ENCODE assay signal across 9 cellular contexts in genomic region chr19:41691268-41691970, GRCh38. TPM values are rescaled to one million over a fixed set of nuclear protein-coding genes. Genes with fewer than 3 reads are reported as not detected.
A peak's percentile ranks its signal among the peaks of the same experiment; 100 is the strongest.
DNase-seq lines count a peak whose midpoint lies in the region; ATAC-seq, FAIRE-seq and TF ChIP-seq lines count a peak whose summit lies in the region.
"Had no signal": no experiment of that assay in that cellular context is flagged by ENCODE, and none has a peak within 500 bp of the region (broad histone marks: within the 10 kb centered on the region; RNA-seq: fewer than 3 reads in every experiment).

No MANE protein-coding gene starts in this region.

- H3K4me3 ChIP-seq in HFF-Myc (replicated peaks; ENCODE audit: low read depth, low read length): no peak overlapping the region
- H3K4me3 ChIP-seq in kidney (ENCODE audit: low read length in 2 of 2): no peak overlapping the region
- H3K4me3 ChIP-seq in uterus: no peak overlapping the region

- peak; percentile 79 for TF ChIP-seq CTCF in HFF-Myc (IDR thresholded peaks at IDR 0.05; ENCODE audit: low read depth, low read length, missing control alignments)
- TF ChIP-seq CTCF in kidney (IDR thresholded peaks at IDR 0.05; ENCODE audit: borderline replicate concordance, extremely low read depth, insufficient read depth): peak; percentile 26
- no peak for TF ChIP-seq CTCF in uterus (IDR thresholded peaks at IDR 0.05)

- peak; percentile 24 to 35 for ATAC-seq in activated CD4-positive, CD25-positive, alpha-beta regulatory T cell treated with anti-CD3 and anti-CD28 coated beads, Interleukin-2, amount 50 U/mL, for 24 hours
- no peak for ATAC-seq in GM19455 (IDR thresholded peaks at IDR 0.05; ENCODE audit: unreplicated experiment)

- H3K27me3 ChIP-seq in uterus: no peaks in the 10 kb centered on the region

- no peaks in the 10 kb centered on the region for H3K36me3 ChIP-seq in kidney (ENCODE audit: control insufficient read depth in 1 of 2, insufficient read depth in 2 of 2, low read length in 2 of 2)
- no peaks in the 10 kb centered on the region for H3K36me3 ChIP-seq in uterus

- intact Hi-C loops in kidney (cut with DNase I) (no loop called here), uterus (cut with DNase I; ENCODE audit: low total_unique reads) (no loop called here)

- H3K9me3 ChIP-seq in kidney (ENCODE audit: control insufficient read depth in 1 of 2, low read length in 2 of 2) (no peaks in the 10 kb centered on the region), uterus (no peaks in the 10 kb centered on the region)

- FAIRE-seq in kidney (lab: Jason Lieb, UNC): no peak

- H3K27ac ChIP-seq in kidney (ENCODE audit: low read depth in 2 of 2, low read length in 2 of 2) (no peak overlapping the region), uterus (no peak overlapping the region)

- DNase-seq in DMS53 (lab: John Stamatoyannopoulos, UW) (peak; percentile 63), HFF-Myc (ENCODE audit: extremely low read depth, low read depth) (no peak), kidney (no peak), HPDE6-E6E7 (ENCODE audit: extremely low spot score) (no peak), uterus (no peak)

- TF ChIP-seq POLR2A in uterus (IDR thresholded peaks at IDR 0.05): no peak

- H3K4me1 ChIP-seq in kidney (ENCODE audit: control insufficient read depth in 1 of 2, insufficient read depth in 1 of 2, low read depth in 1 of 2, low read length in 2 of 2) (no peaks in the 10 kb centered on the region), uterus (no peaks in the 10 kb centered on the region)

- no peak overlapping the region for H3K9ac ChIP-seq in kidney (ENCODE audit: low read length in 2 of 2)

RNA-seq across cellular contexts. Expression of gene CEACAM7, which starts 3.3 kb away (rescaled TPM):
- 0.16 TPM for total RNA-seq in kidney
- polyA plus RNA-seq in kidney (ENCODE audit: insufficient read depth, low read depth, low replicate concordance): not detected
- 1 to 10 TPM in 1 of 4 donors, under 1 TPM in 2, not detected in 1; 0.49 to 1.8 (median 0.51) TPM for total RNA-seq in uterus
- total RNA-seq: T-helper 2 cell treated with Interferon-gamma antibody and Interleukin-4, amounts not matched to agents 100 ng/mL and 5 ng/mL, for 36 hours; urinary bladder had no signal
- polyA plus RNA-seq: urinary bladder had no signal

RNA-seq across cellular contexts. Expression of gene CEACAM5, which starts 17.0 kb away (rescaled TPM):
- total RNA-seq in kidney (not detected), uterus (under 1 TPM in 2 of 4 donors, not detected in 2; 0.29 to 0.51 TPM)
- not detected for polyA plus RNA-seq in kidney (ENCODE audit: insufficient read depth, low read depth, low replicate concordance)
- total RNA-seq: T-helper 2 cell treated with Interferon-gamma antibody and Interleukin-4, amounts not matched to agents 100 ng/mL and 5 ng/mL, for 36 hours; urinary bladder had no signal
- polyA plus RNA-seq: urinary bladder had no signal

Comparison
In these comparisons a context has a peak if more than half of its experiments do, and no peak if none do; other contexts are left out.
1. CTCF ChIP-seq: peak in HFF-Myc (single experiment) and kidney (single experiment); none in uterus (0 of 4).